Comparison of ENCODE assay signal across 23 cellular contexts in the genomic region with DNA sequence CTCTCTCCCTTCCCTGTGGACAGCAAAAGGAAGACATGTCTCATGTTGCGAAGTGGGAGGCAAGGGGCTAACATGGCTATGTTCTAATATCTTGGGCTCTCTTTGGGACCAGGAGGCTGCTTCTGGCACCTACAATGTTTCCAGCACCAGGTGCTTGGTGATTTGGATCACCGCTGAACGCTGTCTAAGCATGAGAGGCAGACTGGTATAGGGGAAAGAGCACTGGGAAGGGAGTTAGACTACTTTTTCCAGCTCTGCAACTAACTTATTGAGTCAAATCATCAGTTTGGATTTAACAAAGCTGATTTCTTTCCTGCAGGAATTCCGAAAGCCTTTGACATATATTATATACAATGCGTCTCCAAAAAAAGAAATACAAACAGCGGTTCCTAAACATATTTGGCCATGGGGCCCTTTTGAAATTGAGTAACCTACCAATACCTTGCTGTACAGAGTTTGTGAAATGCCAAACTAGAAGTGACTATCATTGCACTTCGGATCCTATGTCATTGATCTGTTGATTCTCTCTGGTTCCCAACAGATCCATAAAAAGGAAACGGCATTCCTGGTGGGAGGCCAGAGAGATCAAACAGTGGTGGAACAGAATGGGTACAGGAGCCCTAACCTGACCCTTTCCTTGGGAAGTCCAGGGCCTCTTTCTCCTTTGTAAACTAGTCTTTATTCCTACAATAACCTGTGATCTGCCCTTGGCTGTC. TPM values are rescaled to one million over a fixed set of nuclear protein-coding genes. Genes with fewer than 3 reads are reported as not detected.
DNase-seq lines count a peak whose midpoint lies in the region; ATAC-seq, FAIRE-seq and TF ChIP-seq lines count a peak whose summit lies in the region.
"Had no signal": no experiment of that assay in that cellular context is flagged by ENCODE, and none has a peak within 500 bp of the region (broad histone marks: within the 10 kb centered on the region; RNA-seq: fewer than 3 reads in every experiment).

No MANE protein-coding gene starts in this region.

- no peak for TF ChIP-seq POLR2A in K562 (conservative IDR thresholded peaks at IDR 0.05)

- FAIRE-seq in K562 (lab: Jason Lieb, UNC) = peak; percentile 59
- FAIRE-seq: G401.6, GM12892, GM19239 had no signal

- H2AFZ ChIP-seq in K562 (ENCODE audit: low read depth, low read length) (no peak overlapping the region), mesenchymal stem cell (ENCODE audit: low read depth, low read length) (no peak overlapping the region), PC-3 (ENCODE audit: low read length) (no peak overlapping the region)

- H3K9me1 ChIP-seq in K562 (ENCODE audit: control insufficient read depth, insufficient read depth, low read length) = no peaks in the 10 kb centered on the region

- POLR2A ChIA-PET in K562 (lab: Yijun Ruan, JAX) (no interaction called here), PC-3 (lab: Charles Lee; ENCODE audit: unreplicated experiment) (no interaction called here)

- in situ Hi-C loops in K562 (cut with MboI) = no loop called here

- no peaks in the 10 kb centered on the region for H3K9me2 ChIP-seq in PC-3 (replicated peaks; ENCODE audit: low read length)

- H3K4me1 ChIP-seq in K562 (replicated peaks in 1 of 2; ENCODE audit: control insufficient read depth in 2 of 2, insufficient read depth in 2 of 2, low read length in 2 of 2) (no peaks in the 10 kb centered on the region; a peak in 1 of 5 replicates), liver (ENCODE audit: control insufficient read depth in 4 of 4, insufficient read depth in 4 of 4, low read length in 3 of 4) (peaks cover 5 to 19% (median 10%) of the 10 kb centered on the region in 4 donors), mesenchymal stem cell (ENCODE audit: control insufficient read depth, insufficient read depth, low read depth, low read length) (no peaks in the 10 kb centered on the region), PC-3 (ENCODE audit: insufficient read depth, low read length) (no peaks in the 10 kb centered on the region)

- H3K27me3 ChIP-seq in K562 (ENCODE audit: control insufficient read depth in 2 of 2, insufficient read depth in 2 of 2, low read length in 2 of 2) (no peaks in the 10 kb centered on the region), layer of hippocampus (ENCODE audit: control insufficient read depth, insufficient read depth, low read length) (no peaks in the 10 kb centered on the region), liver (ENCODE audit: control insufficient read depth in 4 of 4, insufficient read depth in 4 of 4, low read length in 3 of 4) (no peaks in the 10 kb centered on the region), mesenchymal stem cell (ENCODE audit: control insufficient read depth in 1 of 2, insufficient read depth in 1 of 2, low read length in 2 of 2) (no peaks in the 10 kb centered on the region), PC-3 (ENCODE audit: low read length) (no peaks in the 10 kb centered on the region)

- WGBS in K562 (ENCODE audit: insufficient coverage, low coverage, missing lambda C conversion rate) = 67% methylated on average over 8 of the region's 8 CpGs
- WGBS in liver = 61% methylated on average over 8 of the region's 8 CpGs
- 95% methylated on average over 8 of the region's 8 CpGs for WGBS in mesenchymal stem cell

- intact Hi-C loops in K562 (cut with micrococcal nuclease) = no loop called here
- intact Hi-C loops in PC-3 (cut with micrococcal nuclease) = no loop called here

- H3K79me2 ChIP-seq in K562 (ENCODE audit: control insufficient read depth, insufficient read depth, low read length) (no peaks in the 10 kb centered on the region), PC-3 (ENCODE audit: low read length) (no peaks in the 10 kb centered on the region)

- H3K4me2 ChIP-seq in K562 (ENCODE audit: insufficient read depth, low read length) (no peak overlapping the region), mesenchymal stem cell (ENCODE audit: low read length, poor library complexity, severe bottlenecking) (no peak overlapping the region), PC-3 (ENCODE audit: low read length) (no peak overlapping the region)

- H2BK5ac ChIP-seq in mesenchymal stem cell (ENCODE audit: low read depth, low read length, poor library complexity, severe bottlenecking) = no peak overlapping the region

- no peak overlapping the region for H3K18ac ChIP-seq in mesenchymal stem cell (ENCODE audit: low read depth in 1 of 2, low read length in 2 of 2)

- BruUV-seq in K562 (replicated peaks; lab: Mats Ljungman, UMichigan) (no TSS peak), PC-3 (replicated peaks; lab: Mats Ljungman, UMichigan) (no TSS peak)

- H3K23ac ChIP-seq in mesenchymal stem cell (ENCODE audit: low read length in 2 of 2) = no peak overlapping the region

- H3K9ac ChIP-seq in K562 (ENCODE audit: insufficient read depth in 1 of 2, low read depth in 2 of 2, low read length in 2 of 2) (no peak overlapping the region), liver (ENCODE audit: low read depth in 1 of 2, low read length in 2 of 2) (no peak overlapping the region), mesenchymal stem cell (ENCODE audit: low read length) (no peak overlapping the region), PC-3 (ENCODE audit: low read length) (no peak overlapping the region)

- H3K4me3 ChIP-seq in K562 = no peak overlapping the region
- H3K4me3 ChIP-seq in liver (ENCODE audit: low read depth in 1 of 3, low read length in 3 of 3) = no peak overlapping the region
- H3K4me3 ChIP-seq in mesenchymal stem cell (ENCODE audit: insufficient read depth in 1 of 2, low read depth in 1 of 2, low read length in 2 of 2) = no peak overlapping the region
- H3K4me3 ChIP-seq in PC-3 (ENCODE audit: low read length) = no peak overlapping the region

- DNase-seq in K562 (ENCODE audit: extremely low read depth in 1 of 4, low spot score in 3 of 4) (no peak), DMS79 (lab: John Stamatoyannopoulos, UW) (no peak), mesenchymal stem cell (no peak), PC-3 (no peak), cerebellar cortex (ENCODE audit: low spot score) (no peak)
- DNase-seq: C1 segment of cervical spinal cord; Calu3; CD4-positive, alpha-beta memory T cell; COR-L47; DMS53; DND-41; GOT3; H7; HCEC 1CT had no signal

- H3K27ac ChIP-seq in K562 (ENCODE audit: extremely low read depth, low read depth, low read length) = no peak overlapping the region
- H3K27ac ChIP-seq in layer of hippocampus (ENCODE audit: low read depth, low read length) = peak overlapping the region; percentile 7
- H3K27ac ChIP-seq in liver (ENCODE audit: low read depth in 1 of 2, low read length in 2 of 2) = peak overlapping the region in 1 of 2 donors; percentile 10
- H3K27ac ChIP-seq in temporal lobe (ENCODE audit: low read depth, low read length) = peak overlapping the region; percentile 98
- H3K27ac ChIP-seq in mesenchymal stem cell (ENCODE audit: low read length, poor library complexity, severe bottlenecking) = no peak overlapping the region
- no peak overlapping the region for H3K27ac ChIP-seq in PC-3 (ENCODE audit: low read length)

- no peak for TF ChIP-seq CTCF in K562 (IDR thresholded peaks at IDR 0.05 in 2 of 3, conservative IDR thresholded peaks at IDR 0.05 in 1 of 3; ENCODE audit: insufficient read depth in 2 of 3, low read depth in 1 of 3, low read length in 3 of 3)
- TF ChIP-seq CTCF in liver (IDR thresholded peaks at IDR 0.05; ENCODE audit: low read depth, low read length, missing input control) = no peak
- no peak for TF ChIP-seq CTCF in PC-3 (conservative IDR thresholded peaks at IDR 0.05; ENCODE audit: low read depth, low read length)

- no peaks in the 10 kb centered on the region for H3K9me3 ChIP-seq in K562 (replicated peaks; ENCODE audit: control insufficient read depth, insufficient read depth, low read depth, low read length)
- no peaks in the 10 kb centered on the region for H3K9me3 ChIP-seq in liver (ENCODE audit: control insufficient read depth in 4 of 4, low read length in 3 of 4)
- no peaks in the 10 kb centered on the region for H3K9me3 ChIP-seq in mesenchymal stem cell (ENCODE audit: control insufficient read depth, low read length)
- no peaks in the 10 kb centered on the region for H3K9me3 ChIP-seq in PC-3 (ENCODE audit: low read length)

- H4K91ac ChIP-seq in mesenchymal stem cell (ENCODE audit: low read length) = no peak overlapping the region

- no peaks in the 10 kb centered on the region for H3F3A ChIP-seq in PC-3 (ENCODE audit: low read length, unreplicated experiment)

- TF ChIP-seq EP300 in K562 (IDR thresholded peaks at IDR 0.05; ENCODE audit: low read length) = no peak

- no peaks in the 10 kb centered on the region for H4K20me1 ChIP-seq in K562 (replicated peaks; ENCODE audit: control insufficient read depth, insufficient read depth, low read length)
- H4K20me1 ChIP-seq in PC-3 (ENCODE audit: low read length) = no peaks in the 10 kb centered on the region

- H3K79me1 ChIP-seq in mesenchymal stem cell (replicated peaks; ENCODE audit: low read length, poor library complexity, severe bottlenecking) = no peaks in the 10 kb centered on the region

- H4K8ac ChIP-seq in mesenchymal stem cell (ENCODE audit: low read length) = no peak overlapping the region

- no peak overlapping the region for H3K4ac ChIP-seq in mesenchymal stem cell (ENCODE audit: low read depth in 1 of 2, low read length in 2 of 2)

- no peaks in the 10 kb centered on the region for H3K36me3 ChIP-seq in K562 (ENCODE audit: control insufficient read depth, insufficient read depth, low read length)
- H3K36me3 ChIP-seq in liver (ENCODE audit: control insufficient read depth in 4 of 4, insufficient read depth in 3 of 4, low read depth in 1 of 4, low read length in 3 of 4) = no peaks in the 10 kb centered on the region
- peaks cover 0 to 6% of the 10 kb centered on the region in 2 experiments for H3K36me3 ChIP-seq in mesenchymal stem cell (ENCODE audit: control insufficient read depth in 1 of 2, insufficient read depth in 2 of 2, low read depth in 1 of 2, low read length in 2 of 2)
- H3K36me3 ChIP-seq in PC-3 (ENCODE audit: low read depth, low read length) = no peaks in the 10 kb centered on the region

- CTCF ChIA-PET in K562 (lab: Yijun Ruan, JAX; ENCODE audit: low intra/inter-chr PET ratio) = no interaction called here
- CTCF ChIA-PET in PC-3 (lab: Charles Lee) = no interaction called here

- H2AK5ac ChIP-seq in mesenchymal stem cell (ENCODE audit: low read length, severe bottlenecking) = no peak overlapping the region

- TF ChIP-seq RAD21 in K562 (CRISPR knock-in tag; conservative IDR thresholded peaks at IDR 0.05 in 1 of 2, IDR thresholded peaks at IDR 0.05 in 1 of 2) (no peak), liver (IDR thresholded peaks at IDR 0.05) (peak in 1 of 2 donors; percentile 37)

- no peak overlapping the region for H2BK120ac ChIP-seq in mesenchymal stem cell (ENCODE audit: low read depth, low read length)

- H2BK12ac ChIP-seq in mesenchymal stem cell (ENCODE audit: low read length in 2 of 2) = no peak overlapping the region

- ATAC-seq in K562 (no peak), PC-3 (no peak)

- no peak overlapping the region for H3K14ac ChIP-seq in mesenchymal stem cell (ENCODE audit: low read length in 2 of 2)

- no peak overlapping the region for H2BK15ac ChIP-seq in mesenchymal stem cell (ENCODE audit: low read depth, poor library complexity, severe bottlenecking)

RNA-seq across cellular contexts. Expression of a gene that starts 37.8 kb away (rescaled TPM):
- 43.4 and 97.2 TPM in 2 replicates for total RNA-seq in K562 (2011; cell fraction: chromatin; rRNA removed; ENCODE audit: low replicate concordance)
- total RNA-seq in K562 (2011; cell fraction: nucleolus; rRNA removed) = 28.3 and 35.4 TPM in 2 replicates
- total RNA-seq in K562 (2011; cell fraction: nucleoplasm; rRNA removed) = 62.3 and 85.1 TPM in 2 replicates
- total RNA-seq in K562 (2014; rRNA removed) = 72.5 and 77.3 TPM in 2 replicates
- 114 and 123 TPM in 2 replicates for total RNA-seq in K562 (2014; rRNA removed; fragmentation: Illumina TruSeq; extraction: Trizol)
- total RNA-seq in K562 (2015; rRNA removed; fragmentation: Illumina TruSeq; extraction: Trizol) = 103 and 107 TPM in 2 replicates
- total RNA-seq in K562 (2021) = 85.2 and 94.0 TPM in 2 replicates
- polyA plus RNA-seq in K562 (2011; rRNA removed) = 162 and 169 TPM in 2 replicates
- polyA plus RNA-seq in K562 (2011; cell fraction: cytosol; rRNA removed) = 131 and 186 TPM in 2 replicates
- 86.0 and 126 TPM in 2 replicates for polyA plus RNA-seq in K562 (2011; cell fraction: nucleus; rRNA removed)
- polyA plus RNA-seq in K562 (2012) = 73.4 and 85.3 TPM in 2 replicates
- polyA plus RNA-seq in K562 (2014; fragmentation: Illumina TruSeq; extraction: Trizol) = 126 and 146 TPM in 2 replicates
- 10 to 100 TPM; 34.0 to 45.5 TPM for polyA plus RNA-seq in K562 (2014; fragmentation: Nextera tagmentation; extraction: Ambion mirVana)
- 82.4 and 89.0 TPM in 2 replicates for polyA plus RNA-seq in K562 (2014; rRNA removed)
- polyA minus RNA-seq in K562 (2011; rRNA and poly(A)+ RNA removed) = 181 and 215 TPM in 2 replicates
- 69.9 TPM in 2 replicates for polyA minus RNA-seq in K562 (2011; cell fraction: cytosol; rRNA and poly(A)+ RNA removed)
- polyA minus RNA-seq in K562 (2011; cell fraction: nucleus; rRNA and poly(A)+ RNA removed) = 32.0 and 62.6 TPM in 2 replicates
- total RNA-seq in liver = 100 to 1,000 TPM in 1 of 2 donors, 10 to 100 TPM in 1; 54.6 to 179 TPM
- 10 to 100 TPM; 37.9 to 47.0 TPM for polyA plus RNA-seq in liver
- total RNA-seq in temporal lobe = 39.3 TPM
- 94.9 TPM for polyA plus RNA-seq in mesenchymal stem cell (2013, experiment 1 of 2)
- polyA plus RNA-seq in mesenchymal stem cell (2013, experiment 2 of 2) = 95.3 TPM
- 43.6 and 44.2 TPM in 2 replicates for total RNA-seq in PC-3 (2014; rRNA removed)

RNA-seq across cellular contexts. Expression of a gene that starts 48.2 kb away (rescaled TPM):
- total RNA-seq in K562 (2011; cell fraction: chromatin; rRNA removed; ENCODE audit: low replicate concordance) = not detected in 2 replicates
- total RNA-seq in K562 (2011; cell fraction: nucleolus; rRNA removed) = not detected in 2 replicates
- not detected in 2 replicates for total RNA-seq in K562 (2011; cell fraction: nucleoplasm; rRNA removed)
- not detected in 2 replicates for total RNA-seq in K562 (2014; rRNA removed)
- total RNA-seq in K562 (2014; rRNA removed; fragmentation: Illumina TruSeq; extraction: Trizol) = not detected in 2 replicates
- not detected in 2 replicates for total RNA-seq in K562 (2015; rRNA removed; fragmentation: Illumina TruSeq; extraction: Trizol)
- total RNA-seq in K562 (2021) = not detected in 2 replicates
- polyA plus RNA-seq in K562 (2011; rRNA removed) = not detected in 2 replicates
- not detected in 2 replicates for polyA plus RNA-seq in K562 (2011; cell fraction: cytosol; rRNA removed)
- polyA plus RNA-seq in K562 (2011; cell fraction: nucleus; rRNA removed) = not detected in 2 replicates
- polyA plus RNA-seq in K562 (2012) = not detected in 2 replicates
- not detected in 2 replicates for polyA plus RNA-seq in K562 (2014; fragmentation: Illumina TruSeq; extraction: Trizol)
- polyA plus RNA-seq in K562 (2014; fragmentation: Nextera tagmentation; extraction: Ambion mirVana) = not detected
- not detected in 2 replicates for polyA plus RNA-seq in K562 (2014; rRNA removed)
- polyA minus RNA-seq in K562 (2011; rRNA and poly(A)+ RNA removed) = not detected in 2 replicates
- not detected in 2 replicates for polyA minus RNA-seq in K562 (2011; cell fraction: cytosol; rRNA and poly(A)+ RNA removed)
- polyA minus RNA-seq in K562 (2011; cell fraction: nucleus; rRNA and poly(A)+ RNA removed) = not detected in 2 replicates
- not detected for total RNA-seq in liver
- not detected for polyA plus RNA-seq in liver
- not detected for total RNA-seq in temporal lobe
- polyA plus RNA-seq in mesenchymal stem cell (2013, experiment 1 of 2) = not detected
- not detected for polyA plus RNA-seq in mesenchymal stem cell (2013, experiment 2 of 2)
- not detected in 2 replicates for total RNA-seq in PC-3 (2014; rRNA removed)
- total RNA-seq: A172; A673; Calu3; CD4-positive, alpha-beta memory T cell; H7 had no signal
- polyA plus RNA-seq: BJ; CD4-positive, alpha-beta memory T cell had no signal

Comparison
In these comparisons a context has a peak if more than half of its experiments do, and no peak if none do; other contexts are left out.
1. H3K27ac ChIP-seq: peak in layer of hippocampus (single experiment) and temporal lobe (single experiment); none in K562 (single experiment), mesenchymal stem cell (single experiment) and PC-3 (single experiment).